In genomic region chr17:4534928-4535666, GRCh38 we compare ENCODE assay signal across 1 cellular context.
TF ChIP-seq lines count a peak whose summit lies in the region.

No MANE protein-coding gene starts in this region.

TF ChIP-seq in H1, 55 proteins besides CTCF, POLR2A, EP300 and RAD21:
- TF ChIP-seq YY1 (IDR thresholded peaks at IDR 0.05; ENCODE audit: low read depth, low read length) (0 out of 2 replicates have a peak, but pooled peaks have one; percentile 43), SRF (IDR thresholded peaks at IDR 0.05; ENCODE audit: low read depth, low read length) (no peak), KDM4A (IDR thresholded peaks at IDR 0.05; ENCODE audit: low read depth, low read length, severe bottlenecking) (no peak)
